ENCODE assay signal across 16 cellular contexts in the genomic region with DNA sequence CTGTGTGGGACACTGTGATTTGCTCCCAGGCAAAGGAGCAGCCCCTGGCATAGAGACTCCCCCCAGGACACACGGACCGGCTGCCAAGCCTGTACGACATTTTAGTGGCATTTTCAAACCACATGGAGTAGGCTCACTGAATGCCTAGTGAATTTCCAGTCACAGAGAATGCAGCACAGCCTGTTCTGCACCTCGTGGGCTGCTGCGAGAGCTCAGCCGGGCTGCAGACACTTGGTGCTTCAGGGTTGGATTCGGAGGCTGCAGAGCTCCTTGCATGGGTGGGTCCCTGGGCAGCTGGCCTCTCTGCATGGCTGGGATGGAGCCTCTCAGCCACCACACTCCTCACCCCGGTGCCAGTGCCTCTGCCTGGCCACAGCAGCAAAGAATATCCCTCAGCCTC. TPM values are rescaled to one million over a fixed set of nuclear protein-coding genes. Genes with fewer than 3 reads are reported as not detected.
DNase-seq lines count a peak whose midpoint lies in the region; ATAC-seq and TF ChIP-seq lines count a peak whose summit lies in the region.
"Had no signal": no experiment of that assay in that cellular context is flagged by ENCODE, and none has a peak within 500 bp of the region (broad histone marks: within the 10 kb centered on the region; RNA-seq: fewer than 3 reads in every experiment).

No MANE protein-coding gene starts in this region.

- ATAC-seq in aorta (ENCODE audit: low FRiP score), result peak; percentile 22
- no peak for ATAC-seq in GM23338

- H3K9me3 Mint-ChIP-seq in nephron (no peaks in the 10 kb centered on the region), GM23338 (peaks cover 6% of the 10 kb centered on the region)

- no peaks in the 10 kb centered on the region for H4K20me1 ChIP-seq in GM23338 (replicated peaks; ENCODE audit: insufficient read depth)

- intact Hi-C loops in aorta (cut with DNase I), result no loop called here

- H3K36me3 Mint-ChIP-seq in nephron (ENCODE audit: low read depth) (no peaks in the 10 kb centered on the region), GM23338 (ENCODE audit: low read depth) (no peaks in the 10 kb centered on the region; the same call in 2 of the 3 replicates)
- H3K36me3 Mint-ChIP-seq: CD4-positive, alpha-beta memory T cell had no signal

- peaks cover 6% of the 10 kb centered on the region for H3K4me1 Mint-ChIP-seq in nephron
- H3K4me1 Mint-ChIP-seq in GM23338, result peaks cover 9% of the 10 kb centered on the region; the same call in 2 of the 3 replicates

- TF ChIP-seq CTCF in nephron (IDR thresholded peaks at IDR 0.05; ENCODE audit: unreplicated experiment in 3 of 3), result no peak
- no peak for TF ChIP-seq CTCF in GM23338 (conservative IDR thresholded peaks at IDR 0.05; ENCODE audit: low read depth in 2 of 2)

- peaks cover 27% of the 10 kb centered on the region for H3K27me3 Mint-ChIP-seq in nephron (ENCODE audit: low read depth)
- no peaks in the 10 kb centered on the region for H3K27me3 Mint-ChIP-seq in GM23338 (ENCODE audit: insufficient read depth, low read depth, poor library complexity)

- H3K79me2 ChIP-seq in GM23338 (replicated peaks; ENCODE audit: insufficient read depth), result no peaks in the 10 kb centered on the region

- H3K4me3 ChIP-seq in aorta (ENCODE audit: low read length in 2 of 2) (no peak overlapping the region), GM23338 (no peak overlapping the region)
- H3K4me3 ChIP-seq: GM23248 had no signal

- H3K4me3 Mint-ChIP-seq in nephron (no peak overlapping the region), GM23338 (no peak overlapping the region)
- H3K4me3 Mint-ChIP-seq: CD4-positive, alpha-beta memory T cell had no signal

- H3K27ac ChIP-seq in aorta (ENCODE audit: low read depth in 1 of 2, low read length in 2 of 2), result no peak overlapping the region
- H3K27ac ChIP-seq in GM23338 (ENCODE audit: low read depth), result no peak overlapping the region
- H3K27ac ChIP-seq: C4-2B, GM23248 had no signal

- no peaks in the 10 kb centered on the region for H3F3A ChIP-seq in GM23338 (replicated peaks; ENCODE audit: low read depth)

- DNase-seq in Ammon's horn (ENCODE audit: low spot score), result peak; percentile 47
- DNase-seq in islet precursor cell, result peak; percentile 83
- no peak for DNase-seq in aorta
- DNase-seq in GM23338 (ENCODE audit: low spot score), result no peak
- no peak for DNase-seq in ureter (ENCODE audit: low spot score)
- DNase-seq in NOMO-1 (lab: John Stamatoyannopoulos, UW; ENCODE audit: unreplicated experiment in 2 of 2), result no peak
- DNase-seq: BE2C; CD4-positive, alpha-beta memory T cell; DMS79; GM23248; H7; IMR-90; KBM-7 had no signal

- H2AFZ ChIP-seq in GM23338, result no peak overlapping the region
- H2AFZ ChIP-seq: GM23248 had no signal

- peak overlapping the region; percentile 42 to 74 (median 55) for H3K27ac Mint-ChIP-seq in nephron
- no peak overlapping the region for H3K27ac Mint-ChIP-seq in GM23338
- H3K27ac Mint-ChIP-seq: CD4-positive, alpha-beta memory T cell had no signal

- H3K4me1 ChIP-seq in aorta (ENCODE audit: control insufficient read depth in 1 of 2, insufficient read depth in 2 of 2, low read length in 2 of 2) (no peaks in the 10 kb centered on the region), GM23338 (ENCODE audit: insufficient read depth) (no peaks in the 10 kb centered on the region)
- H3K4me1 ChIP-seq: BE2C had no signal

- peaks cover 1% of the 10 kb centered on the region for H3K9me2 ChIP-seq in GM23338 (ENCODE audit: insufficient read depth)

- no peak overlapping the region for H3K4me2 ChIP-seq in GM23338

- WGBS in aorta, 2 donors, result 69% methylated on average over 8 of the region's 8 CpGs

- H3K27me3 ChIP-seq in aorta (ENCODE audit: control insufficient read depth in 1 of 2, insufficient read depth in 2 of 2, low read length in 1 of 2) (no peaks in the 10 kb centered on the region), GM23338 (ENCODE audit: insufficient read depth) (no peaks in the 10 kb centered on the region)

- H3K36me3 ChIP-seq in aorta (ENCODE audit: control insufficient read depth in 1 of 2, insufficient read depth in 2 of 2, low read length in 1 of 2) (no peaks in the 10 kb centered on the region), GM23338 (ENCODE audit: insufficient read depth) (no peaks in the 10 kb centered on the region)
- H3K36me3 ChIP-seq: BE2C had no signal

- no peaks in the 10 kb centered on the region for H3K9me3 ChIP-seq in aorta (ENCODE audit: control insufficient read depth, low read length)
- H3K9me3 ChIP-seq: BE2C had no signal

TF ChIP-seq in GM23338, 12 proteins besides CTCF, POLR2A, EP300 and RAD21 (continues in another document):
- TF ChIP-seq STAT1 (IDR thresholded peaks at IDR 0.05; ENCODE audit: unreplicated experiment), result no peak
- TF ChIP-seq JUNB (IDR thresholded peaks at IDR 0.05; ENCODE audit: unreplicated experiment), result no peak
- no peak for TF ChIP-seq EZH2phosphoT487 (IDR thresholded peaks at IDR 0.05; ENCODE audit: unreplicated experiment)
- TF ChIP-seq EZH2 (IDR thresholded peaks at IDR 0.05; ENCODE audit: low read depth, unreplicated experiment), result no peak
- TF ChIP-seq, protein P1, sequence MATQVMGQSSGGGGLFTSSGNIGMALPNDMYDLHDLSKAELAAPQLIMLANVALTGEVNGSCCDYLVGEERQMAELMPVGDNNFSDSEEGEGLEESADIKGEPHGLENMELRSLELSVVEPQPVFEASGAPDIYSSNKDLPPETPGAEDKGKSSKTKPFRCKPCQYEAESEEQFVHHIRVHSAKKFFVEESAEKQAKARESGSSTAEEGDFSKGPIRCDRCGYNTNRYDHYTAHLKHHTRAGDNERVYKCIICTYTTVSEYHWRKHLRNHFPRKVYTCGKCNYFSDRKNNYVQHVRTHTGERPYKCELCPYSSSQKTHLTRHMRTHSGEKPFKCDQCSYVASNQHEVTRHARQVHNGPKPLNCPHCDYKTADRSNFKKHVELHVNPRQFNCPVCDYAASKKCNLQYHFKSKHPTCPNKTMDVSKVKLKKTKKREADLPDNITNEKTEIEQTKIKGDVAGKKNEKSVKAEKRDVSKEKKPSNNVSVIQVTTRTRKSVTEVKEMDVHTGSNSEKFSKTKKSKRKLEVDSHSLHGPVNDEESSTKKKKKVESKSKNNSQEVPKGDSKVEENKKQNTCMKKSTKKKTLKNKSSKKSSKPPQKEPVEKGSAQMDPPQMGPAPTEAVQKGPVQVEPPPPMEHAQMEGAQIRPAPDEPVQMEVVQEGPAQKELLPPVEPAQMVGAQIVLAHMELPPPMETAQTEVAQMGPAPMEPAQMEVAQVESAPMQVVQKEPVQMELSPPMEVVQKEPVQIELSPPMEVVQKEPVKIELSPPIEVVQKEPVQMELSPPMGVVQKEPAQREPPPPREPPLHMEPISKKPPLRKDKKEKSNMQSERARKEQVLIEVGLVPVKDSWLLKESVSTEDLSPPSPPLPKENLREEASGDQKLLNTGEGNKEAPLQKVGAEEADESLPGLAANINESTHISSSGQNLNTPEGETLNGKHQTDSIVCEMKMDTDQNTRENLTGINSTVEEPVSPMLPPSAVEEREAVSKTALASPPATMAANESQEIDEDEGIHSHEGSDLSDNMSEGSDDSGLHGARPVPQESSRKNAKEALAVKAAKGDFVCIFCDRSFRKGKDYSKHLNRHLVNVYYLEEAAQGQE (IDR thresholded peaks at IDR 0.05; ENCODE audit: unreplicated experiment), result no peak

RNA-seq across cellular contexts. Expression of a gene that starts 51.2 kb away (rescaled TPM):
- not detected for total RNA-seq in aorta
- under 1 TPM in 1 of 2 donors, not detected in 1; 0.88 TPM for polyA plus RNA-seq in aorta
- 0.04 and 0.07 TPM in 2 replicates for total RNA-seq in GM23338 (2014; rRNA removed; shearing (Covaris generic))
- polyA plus RNA-seq in GM23338 (2016; fragmentation: Nextera tagmentation; extraction: Ambion mirVana), result 0.19 TPM in 1 of 2 replicates, not detected in the other
- total RNA-seq in ureter, result 31.5 TPM
- total RNA-seq: A172; CD4-positive, alpha-beta memory T cell; GM23248; IMR-90 had no signal
- polyA plus RNA-seq: CD4-positive, alpha-beta memory T cell; GM23248; IMR-90 had no signal

Comparison
In these comparisons a context has a peak if more than half of its experiments do, and no peak if none do; other contexts are left out.
1. DNase-seq: peak in Ammon's horn (single experiment) and islet precursor cell (single experiment); none in aorta (0 of 2), GM23338 (single experiment), ureter (single experiment) and NOMO-1 (0 of 2).
2. RNA of a gene that starts 51.2 kb away (total RNA-seq): 31.5 TPM in ureter (single experiment); 0.04 to 0.07 TPM in GM23338 and not detected in aorta; every median in the first group is over 10 times any median in the second.